8 cellular contexts compared by ENCODE assay signal in the genomic region with DNA sequence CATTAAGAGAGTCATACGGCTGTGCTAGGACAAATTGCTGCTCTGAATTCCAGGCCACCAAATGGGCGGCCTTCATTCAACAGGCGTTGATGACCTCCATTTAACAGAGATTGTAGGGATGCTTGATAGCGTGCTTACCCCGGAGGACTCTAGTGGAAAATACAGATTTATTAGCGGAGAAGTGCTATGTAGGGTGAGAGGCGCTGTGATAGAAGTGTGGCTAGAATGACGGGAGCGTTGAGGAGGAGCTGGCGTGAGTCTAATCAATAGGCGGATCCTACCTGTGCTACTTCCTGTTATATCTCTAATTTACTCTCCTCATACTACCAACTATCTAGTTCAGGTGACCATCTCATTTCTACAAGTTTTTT. TPM values are rescaled to one million over a fixed set of nuclear protein-coding genes. Genes with fewer than 3 reads are reported as not detected.
DNase-seq lines count a peak whose midpoint lies in the region; ATAC-seq and TF ChIP-seq lines count a peak whose summit lies in the region.

No MANE protein-coding gene starts in this region.

- H3K36me3 ChIP-seq in MM.1S (replicated peaks; ENCODE audit: insufficient read depth, low read length) (no peaks in the 10 kb centered on the region; the same call in 1 of the 2 replicates), iPS DF 6.9 (ENCODE audit: control insufficient read depth, insufficient read depth, low read length) (no peaks in the 10 kb centered on the region; the same call in 1 of the 2 replicates)

- no peaks in the 10 kb centered on the region for H3K27me3 Mint-ChIP-seq in activated T-cell treated with anti-CD3 and anti-CD28 coated beads, Interleukin-2, amount 50 U/mL, for 4 hours (ENCODE audit: low read depth)

- H3K27ac Mint-ChIP-seq in stimulated activated effector memory CD8-positive, alpha-beta T cell treated with anti-CD3 and anti-CD28 coated beads, Interleukin-12 subunit alpha, Interleukin-12 subunit beta, amount 100 ng/mL, for 72 hours = peak overlapping the region; percentile 94

- ATAC-seq in GM19395 (IDR thresholded peaks at IDR 0.05; ENCODE audit: unreplicated experiment) = peak; percentile 13
- ATAC-seq in activated T-cell treated with anti-CD3 and anti-CD28 coated beads, Interleukin-2, amount 50 U/mL, for 4 hours = peak; percentile 22 to 23
- ATAC-seq in stimulated activated effector memory CD8-positive, alpha-beta T cell treated with anti-CD3 and anti-CD28 coated beads, Interleukin-12 subunit alpha, Interleukin-12 subunit beta, amount 100 ng/mL, for 72 hours = peak; percentile 1
- no peak for ATAC-seq in omental fat pad (ENCODE audit: low FRiP score)

- no peaks in the 10 kb centered on the region for H3K9me2 ChIP-seq in MM.1S (replicated peaks; ENCODE audit: insufficient read depth, low read length)

- H3K4me3 Mint-ChIP-seq in activated T-cell treated with anti-CD3 and anti-CD28 coated beads, Interleukin-2, amount 50 U/mL, for 4 hours = peak overlapping the region; percentile 97
- peak overlapping the region; percentile 97 for H3K4me3 Mint-ChIP-seq in stimulated activated effector memory CD8-positive, alpha-beta T cell treated with anti-CD3 and anti-CD28 coated beads, Interleukin-12 subunit alpha, Interleukin-12 subunit beta, amount 100 ng/mL, for 72 hours

- H3F3A ChIP-seq in MM.1S (ENCODE audit: insufficient read depth, low read length) = no peaks in the 10 kb centered on the region

- WGBS in iPS DF 6.9 (ENCODE audit: insufficient coverage, insufficient read length) = no CpG with 5 or more reads among the region's 11 CpGs

- peak overlapping the region; percentile 84 for H3K9ac ChIP-seq in MM.1S (ENCODE audit: low read length)

- H3K4me2 ChIP-seq in MM.1S (ENCODE audit: low read depth, low read length) = peak overlapping the region; percentile 86

- H3K9me3 Mint-ChIP-seq in activated T-cell treated with anti-CD3 and anti-CD28 coated beads, Interleukin-2, amount 50 U/mL, for 4 hours = no peaks in the 10 kb centered on the region
- H3K9me3 Mint-ChIP-seq in stimulated activated effector memory CD8-positive, alpha-beta T cell treated with anti-CD3 and anti-CD28 coated beads, Interleukin-12 subunit alpha, Interleukin-12 subunit beta, amount 100 ng/mL, for 72 hours = no peaks in the 10 kb centered on the region

- TF ChIP-seq CTCF in MM.1S (IDR thresholded peaks at IDR 0.05; ENCODE audit: low read length) = no peak
- TF ChIP-seq CTCF in omental fat pad (IDR thresholded peaks at IDR 0.05) = no peak

- peaks cover 3% of the 10 kb centered on the region; the same call in 1 of the 2 replicates for H4K20me1 ChIP-seq in MM.1S (ENCODE audit: insufficient read depth, low read length)

- H3K4me3 ChIP-seq in MM.1S (ENCODE audit: low read length) (peak overlapping the region; percentile 87), iPS DF 6.9 (ENCODE audit: low read length) (peak overlapping the region; percentile 99; the same call in 1 of the 2 replicates)

- peaks cover 50% of the 10 kb centered on the region for H3K79me2 ChIP-seq in MM.1S (ENCODE audit: low read length)

- H3K27me3 ChIP-seq in MM.1S (replicated peaks; ENCODE audit: insufficient read depth, low read length) = no peaks in the 10 kb centered on the region
- no peaks in the 10 kb centered on the region for H3K27me3 ChIP-seq in iPS DF 6.9 (ENCODE audit: control insufficient read depth, insufficient read depth, low read length)

- H3K4me1 Mint-ChIP-seq in activated T-cell treated with anti-CD3 and anti-CD28 coated beads, Interleukin-2, amount 50 U/mL, for 4 hours (ENCODE audit: low read depth) = peaks cover 23% of the 10 kb centered on the region
- peaks cover 28% of the 10 kb centered on the region for H3K4me1 Mint-ChIP-seq in stimulated activated effector memory CD8-positive, alpha-beta T cell treated with anti-CD3 and anti-CD28 coated beads, Interleukin-12 subunit alpha, Interleukin-12 subunit beta, amount 100 ng/mL, for 72 hours

- DNase-seq in CD1c-positive myeloid dendritic cell (ENCODE audit: extremely low spot score) = peak; percentile 5
- DNase-seq in MM.1S = peak; percentile 19
- no peak for DNase-seq in activated T-cell treated with anti-CD3 and anti-CD28 coated beads, Interleukin-2, amount 50 U/mL, for 4 hours
- DNase-seq in iPS DF 6.9 (ENCODE audit: low read depth, low spot score) = no peak
- DNase-seq in stimulated activated effector memory CD8-positive, alpha-beta T cell treated with anti-CD3 and anti-CD28 coated beads, Interleukin-12 subunit alpha, Interleukin-12 subunit beta, amount 100 ng/mL, for 72 hours (ENCODE audit: low spot score in 2 of 2) = no peak
- DNase-seq in NCI-H128 (lab: John Stamatoyannopoulos, UW; ENCODE audit: unreplicated experiment) = no peak
- no peak for DNase-seq in omental fat pad (ENCODE audit: low spot score)

- peak overlapping the region; percentile 42; the same call in 1 of the 2 replicates for H3K27ac ChIP-seq in MM.1S (ENCODE audit: low read length)
- H3K27ac ChIP-seq in iPS DF 6.9 (ENCODE audit: low read length) = no peak overlapping the region

- no peaks in the 10 kb centered on the region for H3K9me3 ChIP-seq in MM.1S (replicated peaks; ENCODE audit: insufficient read depth, low read length)
- H3K9me3 ChIP-seq in iPS DF 6.9 (ENCODE audit: control insufficient read depth, insufficient read depth, low read length) = no peaks in the 10 kb centered on the region

- peaks cover 4% of the 10 kb centered on the region for H3K4me1 ChIP-seq in MM.1S (ENCODE audit: low read length)
- no peaks in the 10 kb centered on the region; the same call in 1 of the 2 replicates for H3K4me1 ChIP-seq in iPS DF 6.9 (ENCODE audit: control insufficient read depth, insufficient read depth, low read length)

- peaks cover 16% of the 10 kb centered on the region for H3K36me3 Mint-ChIP-seq in activated T-cell treated with anti-CD3 and anti-CD28 coated beads, Interleukin-2, amount 50 U/mL, for 4 hours (ENCODE audit: insufficient read depth)
- H3K36me3 Mint-ChIP-seq in stimulated activated effector memory CD8-positive, alpha-beta T cell treated with anti-CD3 and anti-CD28 coated beads, Interleukin-12 subunit alpha, Interleukin-12 subunit beta, amount 100 ng/mL, for 72 hours = peaks cover 53% of the 10 kb centered on the region

- peak overlapping the region; percentile 81 for H2AFZ ChIP-seq in MM.1S (ENCODE audit: low read length)

RNA-seq across cellular contexts. Expression of a gene that starts 0.7 kb away (rescaled TPM):
- 10 to 100 TPM; 75.2 to 79.6 (median 79.1) TPM for total RNA-seq in activated T-cell treated with anti-CD3 and anti-CD28 coated beads, Interleukin-2, amount 50 U/mL, for 4 hours
- total RNA-seq in omental fat pad = 10 to 100 TPM; 30.0 to 41.8 (median 34.7) TPM

RNA-seq across cellular contexts. Expression of a gene that starts 15.1 kb away (rescaled TPM):
- under 1 TPM; 0.35 to 0.38 (median 0.37) TPM for total RNA-seq in activated T-cell treated with anti-CD3 and anti-CD28 coated beads, Interleukin-2, amount 50 U/mL, for 4 hours
- total RNA-seq in omental fat pad = 10 to 100 TPM in 1 of 4 donors, 1 to 10 TPM in 2, under 1 TPM in 1; 0.96 to 13.1 (median 3.1) TPM

Comparison
In these comparisons a context has a peak if more than half of its experiments do, and no peak if none do; other contexts are left out.
1. DNase-seq: peak in CD1c-positive myeloid dendritic cell (single experiment) and MM.1S (single experiment); none in activated T-cell treated with anti-CD3 and anti-CD28 coated beads, Interleukin-2, amount 50 U/mL, for 4 hours (single experiment), iPS DF 6.9 (single experiment), stimulated activated effector memory CD8-positive, alpha-beta T cell treated with anti-CD3 and anti-CD28 coated beads, Interleukin-12 subunit alpha, Interleukin-12 subunit beta, amount 100 ng/mL, for 72 hours (0 of 2), NCI-H128 (single experiment) and omental fat pad (single experiment).